Comparison of ENCODE assay signal across 1 cellular context in the genomic region with DNA sequence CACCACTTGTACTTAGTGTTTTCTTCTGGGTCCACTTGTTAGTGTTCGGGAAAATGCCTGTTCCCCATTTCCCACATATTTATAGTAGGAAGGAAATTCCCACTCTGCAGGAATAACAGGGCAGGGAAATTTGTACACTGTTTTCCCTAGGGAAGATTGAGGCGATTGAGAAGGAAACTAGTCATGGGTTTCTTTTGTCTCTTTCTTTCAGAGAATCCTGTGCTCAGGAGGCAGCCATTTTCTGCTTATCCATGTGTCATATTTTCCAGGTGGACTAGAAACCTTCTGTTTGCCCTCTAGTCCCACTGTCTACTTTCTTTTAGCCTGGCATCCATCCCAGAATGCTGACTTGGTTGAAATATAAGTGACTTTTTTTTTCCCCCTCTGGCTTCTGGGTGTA.
TF ChIP-seq lines count a peak whose summit lies in the region.

No MANE protein-coding gene starts in this region.

TF ChIP-seq in H1, 55 proteins besides CTCF, POLR2A, EP300 and RAD21 (continued from another document):
- TF ChIP-seq USF2 (IDR thresholded peaks at IDR 0.05; ENCODE audit: low read length) (no peak), RBBP5 (IDR thresholded peaks at IDR 0.05; ENCODE audit: borderline replicate concordance, low read depth, low read length) (no peak), ATF2 (IDR thresholded peaks at IDR 0.05; ENCODE audit: low read length) (no peak), FOSL1 (IDR thresholded peaks at IDR 0.05; ENCODE audit: insufficient read depth, low read depth, low read length) (no peak), SUZ12 (IDR thresholded peaks at IDR 0.05; ENCODE audit: low read length) (no peak), KDM1A (IDR thresholded peaks at IDR 0.05; ENCODE audit: borderline replicate concordance, low read length) (no peak), SP1 (IDR thresholded peaks at IDR 0.05; ENCODE audit: low read depth, low read length) (no peak)
